ENCODE assay signal across 1 cellular context in the genomic region with DNA sequence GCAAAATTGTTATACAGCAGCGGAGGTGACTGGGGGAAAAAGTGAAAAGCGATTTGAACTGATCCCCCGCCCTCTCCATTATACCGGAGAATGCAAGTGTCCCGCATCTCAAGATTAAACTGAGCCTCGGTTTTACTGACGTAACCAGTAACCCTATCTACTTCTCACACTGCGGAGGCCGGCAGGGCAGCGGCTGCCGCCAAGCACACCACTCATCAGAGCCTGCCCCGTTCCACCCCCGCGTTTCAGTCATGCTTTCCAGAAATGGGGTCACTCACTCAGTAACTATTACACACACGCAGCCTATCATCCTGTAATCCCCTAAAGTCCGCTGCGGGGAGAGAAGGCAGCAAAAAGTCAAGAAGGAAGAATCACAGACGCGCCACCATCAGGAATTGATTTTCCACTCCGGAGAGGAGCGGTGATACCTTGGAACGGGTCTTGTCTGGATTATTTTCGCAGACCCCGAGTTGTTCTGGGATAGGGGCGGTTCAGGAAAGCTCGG.
TF ChIP-seq lines count a peak whose summit lies in the region.

No MANE protein-coding gene starts in this region.

TF ChIP-seq in HepG2, 621 proteins besides CTCF, POLR2A, EP300 and RAD21 (continued from another document and continues in another):
- TF ChIP-seq, protein P1, sequence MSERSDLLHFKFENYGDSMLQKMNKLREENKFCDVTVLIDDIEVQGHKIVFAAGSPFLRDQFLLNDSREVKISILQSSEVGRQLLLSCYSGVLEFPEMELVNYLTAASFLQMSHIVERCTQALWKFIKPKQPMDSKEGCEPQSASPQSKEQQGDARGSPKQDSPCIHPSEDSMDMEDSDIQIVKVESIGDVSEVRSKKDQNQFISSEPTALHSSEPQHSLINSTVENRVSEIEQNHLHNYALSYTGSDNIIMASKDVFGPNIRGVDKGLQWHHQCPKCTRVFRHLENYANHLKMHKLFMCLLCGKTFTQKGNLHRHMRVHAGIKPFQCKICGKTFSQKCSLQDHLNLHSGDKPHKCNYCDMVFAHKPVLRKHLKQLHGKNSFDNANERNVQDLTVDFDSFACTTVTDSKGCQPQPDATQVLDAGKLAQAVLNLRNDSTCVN (CRISPR knock-in tag; IDR thresholded peaks at IDR 0.05; ENCODE audit: borderline replicate concordance): no peak
- TF ChIP-seq FIP1L1 (IDR thresholded peaks at IDR 0.05; ENCODE audit: borderline replicate concordance, insufficient read depth, low read depth, low read length) (no peak), PHF5A (CRISPR knock-in tag; IDR thresholded peaks at IDR 0.05; ENCODE audit: low read depth, unreplicated experiment) (no peak), MED1 (CRISPR knock-in tag; IDR thresholded peaks at IDR 0.05) (peak; percentile 50), RBFOX2 (IDR thresholded peaks at IDR 0.05; ENCODE audit: low read depth, low read length) (no peak), CHD2 (IDR thresholded peaks at IDR 0.05; ENCODE audit: low read depth, low read length) (no peak), ZNF24 (IDR thresholded peaks at IDR 0.05) (no peak), ZNF775 (CRISPR knock-in tag; IDR thresholded peaks at IDR 0.05; ENCODE audit: borderline replicate concordance) (no peak), SNAPC2 (CRISPR knock-in tag; IDR thresholded peaks at IDR 0.05) (no peak), ASH2L (IDR thresholded peaks at IDR 0.05; ENCODE audit: insufficient read length, low read depth, low read length) (peak; percentile 21), SSRP1 (CRISPR knock-in tag; IDR thresholded peaks at IDR 0.05) (no peak), RFX5 (IDR thresholded peaks at IDR 0.05; ENCODE audit: low read depth, low read length) (no peak), CHCHD3 (CRISPR knock-in tag; IDR thresholded peaks at IDR 0.05) (no peak), PHB2 (IDR thresholded peaks at IDR 0.05; ENCODE audit: partially characterized antibody) (no peak), ZNF558 (CRISPR knock-in tag; IDR thresholded peaks at IDR 0.05; ENCODE audit: borderline replicate concordance) (no peak), ZC3H4 (CRISPR knock-in tag; IDR thresholded peaks at IDR 0.05; ENCODE audit: borderline replicate concordance) (no peak), ZNF263 (CRISPR knock-in tag; IDR thresholded peaks at IDR 0.05) (no peak), ZNF264 (CRISPR knock-in tag; IDR thresholded peaks at IDR 0.05) (no peak), NR3C1 (CRISPR knock-in tag; IDR thresholded peaks at IDR 0.05) (no peak), PHF8 (CRISPR knock-in tag; IDR thresholded peaks at IDR 0.05) (peak; percentile 9; the same call in 1 of the 2 replicates), HMG20A (CRISPR knock-in tag; IDR thresholded peaks at IDR 0.05; ENCODE audit: borderline replicate concordance) (no peak), SRSF1 (optimal IDR thresholded peaks at IDR 0.05; ENCODE audit: low read depth, low read length) (no peak), SETDB1 (CRISPR knock-in tag; IDR thresholded peaks at IDR 0.05; ENCODE audit: borderline replicate concordance) (no peak), NR2F2 (IDR thresholded peaks at IDR 0.05; ENCODE audit: borderline replicate concordance, low read depth) (no peak), SP140L (CRISPR knock-in tag; IDR thresholded peaks at IDR 0.05; ENCODE audit: borderline replicate concordance) (no peak), YEATS2 (CRISPR knock-in tag; IDR thresholded peaks at IDR 0.05; ENCODE audit: borderline replicate concordance) (no peak), ZNF383 (CRISPR knock-in tag; IDR thresholded peaks at IDR 0.05; ENCODE audit: borderline replicate concordance) (no peak), GATAD1 (CRISPR knock-in tag; IDR thresholded peaks at IDR 0.05) (no peak), PRPF4 (IDR thresholded peaks at IDR 0.05; ENCODE audit: low read depth, low read length, poor library complexity, severe bottlenecking) (no peak), RBM22 (optimal IDR thresholded peaks at IDR 0.05; ENCODE audit: low read length) (peak; percentile 75), CBX1 (IDR thresholded peaks at IDR 0.05; ENCODE audit: low read depth) (no peak), ZFP90 (CRISPR knock-in tag; IDR thresholded peaks at IDR 0.05; ENCODE audit: borderline replicate concordance) (no peak), TBX2 (CRISPR knock-in tag; IDR thresholded peaks at IDR 0.05; ENCODE audit: borderline replicate concordance) (0 out of 2 replicates have a peak, but pooled peaks have one; percentile 24), ZNF709 (CRISPR knock-in tag; IDR thresholded peaks at IDR 0.05) (no peak), ZNF629 (CRISPR knock-in tag; conservative IDR thresholded peaks at IDR 0.05) (no peak), ZBTB7B (CRISPR knock-in tag; IDR thresholded peaks at IDR 0.05) (no peak)
- TF ChIP-seq, protein P2, sequence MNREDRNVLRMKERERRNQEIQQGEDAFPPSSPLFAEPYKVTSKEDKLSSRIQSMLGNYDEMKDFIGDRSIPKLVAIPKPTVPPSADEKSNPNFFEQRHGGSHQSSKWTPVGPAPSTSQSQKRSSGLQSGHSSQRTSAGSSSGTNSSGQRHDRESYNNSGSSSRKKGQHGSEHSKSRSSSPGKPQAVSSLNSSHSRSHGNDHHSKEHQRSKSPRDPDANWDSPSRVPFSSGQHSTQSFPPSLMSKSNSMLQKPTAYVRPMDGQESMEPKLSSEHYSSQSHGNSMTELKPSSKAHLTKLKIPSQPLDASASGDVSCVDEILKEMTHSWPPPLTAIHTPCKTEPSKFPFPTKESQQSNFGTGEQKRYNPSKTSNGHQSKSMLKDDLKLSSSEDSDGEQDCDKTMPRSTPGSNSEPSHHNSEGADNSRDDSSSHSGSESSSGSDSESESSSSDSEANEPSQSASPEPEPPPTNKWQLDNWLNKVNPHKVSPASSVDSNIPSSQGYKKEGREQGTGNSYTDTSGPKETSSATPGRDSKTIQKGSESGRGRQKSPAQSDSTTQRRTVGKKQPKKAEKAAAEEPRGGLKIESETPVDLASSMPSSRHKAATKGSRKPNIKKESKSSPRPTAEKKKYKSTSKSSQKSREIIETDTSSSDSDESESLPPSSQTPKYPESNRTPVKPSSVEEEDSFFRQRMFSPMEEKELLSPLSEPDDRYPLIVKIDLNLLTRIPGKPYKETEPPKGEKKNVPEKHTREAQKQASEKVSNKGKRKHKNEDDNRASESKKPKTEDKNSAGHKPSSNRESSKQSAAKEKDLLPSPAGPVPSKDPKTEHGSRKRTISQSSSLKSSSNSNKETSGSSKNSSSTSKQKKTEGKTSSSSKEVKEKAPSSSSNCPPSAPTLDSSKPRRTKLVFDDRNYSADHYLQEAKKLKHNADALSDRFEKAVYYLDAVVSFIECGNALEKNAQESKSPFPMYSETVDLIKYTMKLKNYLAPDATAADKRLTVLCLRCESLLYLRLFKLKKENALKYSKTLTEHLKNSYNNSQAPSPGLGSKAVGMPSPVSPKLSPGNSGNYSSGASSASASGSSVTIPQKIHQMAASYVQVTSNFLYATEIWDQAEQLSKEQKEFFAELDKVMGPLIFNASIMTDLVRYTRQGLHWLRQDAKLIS (CRISPR knock-in tag; IDR thresholded peaks at IDR 0.05): peak; percentile 97; the same call in 1 of the 2 replicates
- TF ChIP-seq, protein P3, sequence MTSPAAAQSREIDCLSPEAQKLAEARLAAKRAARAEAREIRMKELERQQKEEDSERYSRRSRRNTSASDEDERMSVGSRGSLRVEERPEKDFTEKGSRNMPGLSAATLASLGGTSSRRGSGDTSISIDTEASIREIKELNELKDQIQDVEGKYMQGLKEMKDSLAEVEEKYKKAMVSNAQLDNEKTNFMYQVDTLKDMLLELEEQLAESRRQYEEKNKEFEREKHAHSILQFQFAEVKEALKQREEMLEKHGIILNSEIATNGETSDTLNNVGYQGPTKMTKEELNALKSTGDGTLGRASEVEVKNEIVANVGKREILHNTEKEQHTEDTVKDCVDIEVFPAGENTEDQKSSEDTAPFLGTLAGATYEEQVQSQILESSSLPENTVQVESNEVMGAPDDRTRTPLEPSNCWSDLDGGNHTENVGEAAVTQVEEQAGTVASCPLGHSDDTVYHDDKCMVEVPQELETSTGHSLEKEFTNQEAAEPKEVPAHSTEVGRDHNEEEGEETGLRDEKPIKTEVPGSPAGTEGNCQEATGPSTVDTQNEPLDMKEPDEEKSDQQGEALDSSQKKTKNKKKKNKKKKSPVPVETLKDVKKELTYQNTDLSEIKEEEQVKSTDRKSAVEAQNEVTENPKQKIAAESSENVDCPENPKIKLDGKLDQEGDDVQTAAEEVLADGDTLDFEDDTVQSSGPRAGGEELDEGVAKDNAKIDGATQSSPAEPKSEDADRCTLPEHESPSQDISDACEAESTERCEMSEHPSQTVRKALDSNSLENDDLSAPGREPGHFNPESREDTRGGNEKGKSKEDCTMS (CRISPR knock-in tag; conservative IDR thresholded peaks at IDR 0.05): no peak
- TF ChIP-seq, protein P4, sequence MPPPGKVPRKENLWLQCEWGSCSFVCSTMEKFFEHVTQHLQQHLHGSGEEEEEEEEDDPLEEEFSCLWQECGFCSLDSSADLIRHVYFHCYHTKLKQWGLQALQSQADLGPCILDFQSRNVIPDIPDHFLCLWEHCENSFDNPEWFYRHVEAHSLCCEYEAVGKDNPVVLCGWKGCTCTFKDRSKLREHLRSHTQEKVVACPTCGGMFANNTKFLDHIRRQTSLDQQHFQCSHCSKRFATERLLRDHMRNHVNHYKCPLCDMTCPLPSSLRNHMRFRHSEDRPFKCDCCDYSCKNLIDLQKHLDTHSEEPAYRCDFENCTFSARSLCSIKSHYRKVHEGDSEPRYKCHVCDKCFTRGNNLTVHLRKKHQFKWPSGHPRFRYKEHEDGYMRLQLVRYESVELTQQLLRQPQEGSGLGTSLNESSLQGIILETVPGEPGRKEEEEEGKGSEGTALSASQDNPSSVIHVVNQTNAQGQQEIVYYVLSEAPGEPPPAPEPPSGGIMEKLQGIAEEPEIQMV (CRISPR knock-in tag; IDR thresholded peaks at IDR 0.05; ENCODE audit: low read depth): no peak
- TF ChIP-seq, protein P5, sequence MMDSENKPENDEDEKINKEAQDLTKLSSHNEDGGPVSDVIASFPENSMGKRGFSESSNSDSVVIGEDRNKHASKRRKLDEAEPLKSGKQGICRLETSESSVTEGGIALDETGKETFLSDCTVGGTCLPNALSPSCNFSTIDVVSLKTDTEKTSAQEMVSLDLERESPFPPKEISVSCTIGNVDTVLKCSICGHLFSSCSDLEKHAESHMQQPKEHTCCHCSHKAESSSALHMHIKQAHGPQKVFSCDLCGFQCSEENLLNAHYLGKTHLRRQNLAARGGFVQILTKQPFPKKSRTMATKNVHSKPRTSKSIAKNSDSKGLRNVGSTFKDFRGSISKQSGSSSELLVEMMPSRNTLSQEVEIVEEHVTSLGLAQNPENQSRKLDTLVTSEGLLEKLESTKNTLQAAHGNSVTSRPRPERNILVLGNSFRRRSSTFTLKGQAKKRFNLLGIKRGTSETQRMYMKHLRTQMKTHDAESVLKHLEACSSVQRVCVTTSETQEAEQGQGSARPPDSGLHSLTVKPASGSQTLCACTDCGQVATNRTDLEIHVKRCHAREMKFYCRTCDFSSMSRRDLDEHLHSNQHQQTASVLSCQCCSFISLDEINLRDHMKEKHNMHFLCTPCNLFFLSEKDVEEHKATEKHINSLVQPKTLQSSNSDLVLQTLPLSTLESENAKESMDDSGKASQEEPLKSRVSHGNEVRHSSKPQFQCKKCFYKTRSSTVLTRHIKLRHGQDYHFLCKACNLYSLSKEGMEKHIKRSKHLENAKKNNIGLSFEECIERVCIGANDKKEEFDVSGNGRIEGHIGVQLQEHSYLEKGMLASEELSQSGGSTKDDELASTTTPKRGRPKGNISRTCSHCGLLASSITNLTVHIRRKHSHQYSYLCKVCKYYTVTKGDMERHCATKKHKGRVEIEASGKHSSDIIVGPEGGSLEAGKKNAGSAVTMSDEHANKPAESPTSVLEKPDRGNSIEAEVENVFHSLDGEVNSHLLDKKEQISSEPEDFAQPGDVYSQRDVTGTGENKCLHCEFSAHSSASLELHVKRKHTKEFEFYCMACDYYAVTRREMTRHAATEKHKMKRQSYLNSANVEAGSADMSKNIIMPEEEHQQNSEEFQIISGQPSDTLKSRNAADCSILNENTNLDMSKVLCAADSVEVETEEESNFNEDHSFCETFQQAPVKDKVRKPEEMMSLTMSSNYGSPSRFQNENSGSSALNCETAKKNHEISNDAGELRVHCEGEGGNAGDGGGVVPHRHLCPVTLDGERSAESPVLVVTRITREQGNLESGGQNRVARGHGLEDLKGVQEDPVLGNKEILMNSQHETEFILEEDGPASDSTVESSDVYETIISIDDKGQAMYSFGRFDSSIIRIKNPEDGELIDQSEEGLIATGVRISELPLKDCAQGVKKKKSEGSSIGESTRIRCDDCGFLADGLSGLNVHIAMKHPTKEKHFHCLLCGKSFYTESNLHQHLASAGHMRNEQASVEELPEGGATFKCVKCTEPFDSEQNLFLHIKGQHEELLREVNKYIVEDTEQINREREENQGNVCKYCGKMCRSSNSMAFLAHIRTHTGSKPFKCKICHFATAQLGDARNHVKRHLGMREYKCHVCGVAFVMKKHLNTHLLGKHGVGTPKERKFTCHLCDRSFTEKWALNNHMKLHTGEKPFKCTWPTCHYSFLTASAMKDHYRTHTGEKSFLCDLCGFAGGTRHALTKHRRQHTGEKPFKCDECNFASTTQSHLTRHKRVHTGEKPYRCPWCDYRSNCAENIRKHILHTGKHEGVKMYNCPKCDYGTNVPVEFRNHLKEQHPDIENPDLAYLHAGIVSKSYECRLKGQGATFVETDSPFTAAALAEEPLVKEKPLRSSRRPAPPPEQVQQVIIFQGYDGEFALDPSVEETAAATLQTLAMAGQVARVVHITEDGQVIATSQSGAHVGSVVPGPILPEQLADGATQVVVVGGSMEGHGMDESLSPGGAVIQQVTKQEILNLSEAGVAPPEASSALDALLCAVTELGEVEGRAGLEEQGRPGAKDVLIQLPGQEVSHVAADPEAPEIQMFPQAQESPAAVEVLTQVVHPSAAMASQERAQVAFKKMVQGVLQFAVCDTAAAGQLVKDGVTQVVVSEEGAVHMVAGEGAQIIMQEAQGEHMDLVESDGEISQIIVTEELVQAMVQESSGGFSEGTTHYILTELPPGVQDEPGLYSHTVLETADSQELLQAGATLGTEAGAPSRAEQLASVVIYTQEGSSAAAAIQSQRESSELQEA (CRISPR knock-in tag; IDR thresholded peaks at IDR 0.05; ENCODE audit: not compliant biosample characterization): no peak
- TF ChIP-seq, protein P6, sequence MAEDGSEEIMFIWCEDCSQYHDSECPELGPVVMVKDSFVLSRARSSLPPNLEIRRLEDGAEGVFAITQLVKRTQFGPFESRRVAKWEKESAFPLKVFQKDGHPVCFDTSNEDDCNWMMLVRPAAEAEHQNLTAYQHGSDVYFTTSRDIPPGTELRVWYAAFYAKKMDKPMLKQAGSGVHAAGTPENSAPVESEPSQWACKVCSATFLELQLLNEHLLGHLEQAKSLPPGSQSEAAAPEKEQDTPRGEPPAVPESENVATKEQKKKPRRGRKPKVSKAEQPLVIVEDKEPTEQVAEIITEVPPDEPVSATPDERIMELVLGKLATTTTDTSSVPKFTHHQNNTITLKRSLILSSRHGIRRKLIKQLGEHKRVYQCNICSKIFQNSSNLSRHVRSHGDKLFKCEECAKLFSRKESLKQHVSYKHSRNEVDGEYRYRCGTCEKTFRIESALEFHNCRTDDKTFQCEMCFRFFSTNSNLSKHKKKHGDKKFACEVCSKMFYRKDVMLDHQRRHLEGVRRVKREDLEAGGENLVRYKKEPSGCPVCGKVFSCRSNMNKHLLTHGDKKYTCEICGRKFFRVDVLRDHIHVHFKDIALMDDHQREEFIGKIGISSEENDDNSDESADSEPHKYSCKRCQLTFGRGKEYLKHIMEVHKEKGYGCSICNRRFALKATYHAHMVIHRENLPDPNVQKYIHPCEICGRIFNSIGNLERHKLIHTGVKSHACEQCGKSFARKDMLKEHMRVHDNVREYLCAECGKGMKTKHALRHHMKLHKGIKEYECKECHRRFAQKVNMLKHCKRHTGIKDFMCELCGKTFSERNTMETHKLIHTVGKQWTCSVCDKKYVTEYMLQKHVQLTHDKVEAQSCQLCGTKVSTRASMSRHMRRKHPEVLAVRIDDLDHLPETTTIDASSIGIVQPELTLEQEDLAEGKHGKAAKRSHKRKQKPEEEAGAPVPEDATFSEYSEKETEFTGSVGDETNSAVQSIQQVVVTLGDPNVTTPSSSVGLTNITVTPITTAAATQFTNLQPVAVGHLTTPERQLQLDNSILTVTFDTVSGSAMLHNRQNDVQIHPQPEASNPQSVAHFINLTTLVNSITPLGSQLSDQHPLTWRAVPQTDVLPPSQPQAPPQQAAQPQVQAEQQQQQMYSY (CRISPR knock-in tag; IDR thresholded peaks at IDR 0.05): no peak
